In the genomic region with DNA sequence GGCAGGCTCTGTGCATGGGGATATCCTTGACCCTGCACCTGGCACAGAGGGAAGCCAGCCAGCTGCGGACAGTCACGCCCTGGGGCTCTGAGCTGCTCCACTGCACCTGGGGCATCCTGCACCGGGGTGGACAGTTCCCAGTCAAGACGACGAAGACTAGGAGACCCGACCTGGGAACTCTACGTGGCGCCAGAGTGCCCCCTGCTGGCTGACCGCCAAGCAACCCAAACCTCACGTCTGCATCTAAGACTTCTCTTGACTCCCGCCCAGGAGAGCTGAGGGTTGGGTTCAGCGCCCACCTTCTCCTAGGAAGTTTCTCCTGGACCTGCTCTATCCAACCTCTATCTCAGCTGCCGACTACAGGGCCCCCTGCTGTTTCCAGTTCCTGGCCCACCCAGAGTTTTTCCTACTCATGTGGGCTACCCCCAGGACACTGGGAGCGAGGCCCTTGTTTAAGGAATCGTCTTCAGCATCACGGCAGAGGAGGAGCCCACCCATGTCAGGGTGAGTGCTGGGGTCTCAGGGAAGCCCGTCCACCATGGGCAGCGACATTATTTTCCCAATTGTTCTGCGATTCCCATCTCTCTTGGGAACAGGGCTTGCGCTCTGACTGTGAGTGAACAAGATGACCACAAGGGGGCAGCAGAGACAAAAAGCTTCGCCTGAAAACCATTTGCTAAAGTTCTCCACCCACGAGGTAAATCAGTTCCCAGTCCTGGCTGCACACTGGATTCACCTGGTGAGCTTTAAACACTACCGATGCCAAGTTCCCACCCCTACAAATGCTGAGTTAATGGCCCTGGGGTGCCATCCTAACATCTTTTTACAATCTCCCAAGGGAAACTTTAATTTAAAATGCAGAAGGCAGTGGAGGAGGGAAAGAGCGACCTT, we compare ENCODE assay signal across 8 cellular contexts. TPM values are rescaled to one million over a fixed set of nuclear protein-coding genes. Genes with fewer than 3 reads are reported as not detected.
A peak's percentile ranks its signal among the peaks of the same experiment; 100 is the strongest.
DNase-seq lines count a peak whose midpoint lies in the region; ATAC-seq, FAIRE-seq and TF ChIP-seq lines count a peak whose summit lies in the region.

No MANE protein-coding gene starts in this region.

- no peak overlapping the region for H3K9ac ChIP-seq in HepG2 (ENCODE audit: insufficient read depth, low read depth, low read length)

- in situ Hi-C loops in HepG2 (cut with HindIII; ENCODE audit: extremely low pct_ligation_motif_present, low pct_unique_long_range_greater_than_20kb), result loop anchor here (5.0 kb wide), 1 partner anchor 90 kb away; no protein-coding TSS in a partner anchor

- no peaks in the 10 kb centered on the region for H3K79me2 ChIP-seq in HepG2 (ENCODE audit: insufficient read depth, low read length)

- H3K36me3 ChIP-seq in HepG2 (replicated peaks in 1 of 2; ENCODE audit: control insufficient read depth in 1 of 2, insufficient read depth in 2 of 2, low read length in 2 of 2), result no peaks in the 10 kb centered on the region

- DNase-seq in DMS53 (lab: John Stamatoyannopoulos, UW), result peak; percentile 79
- DNase-seq in NCI-H510A treated with DMSO at 0.1 percent for 48 hours (lab: John Stamatoyannopoulos, UW), result peak; percentile 58
- peak; percentile 76 for DNase-seq in activated CD4-positive, alpha-beta T cell treated with anti-CD3 and anti-CD28 coated beads, Interleukin-2, amount 10 ng/mL, durations not matched to agents 7 days and 5 days
- DNase-seq in dermis blood vessel endothelial cell, result peak; percentile 81
- peak; percentile 78 for DNase-seq in HepG2 (ENCODE audit: low spot score)
- DNase-seq in stimulated activated CD4-positive, alpha-beta T cell treated with anti-CD3 and anti-CD28 coated beads, Interleukin-4, amount 100 ng/mL, for 24 hours, result peak; percentile 75

- H3K27me3 Mint-ChIP-seq in activated CD4-positive, alpha-beta T cell treated with anti-CD3 and anti-CD28 coated beads, Interleukin-2, amount 10 ng/mL, durations not matched to agents 7 days and 5 days, result peaks cover 20% of the 10 kb centered on the region

- CTCF ChIA-PET in activated CD4-positive, alpha-beta T cell treated with anti-CD3 and anti-CD28 coated beads, Interleukin-2, amount 10 ng/mL, durations not matched to agents 7 days and 5 days (lab: Charles Lee), result interaction anchor here (0.7 to 3.6 kb wide), 10 partner anchors 10 to 198 kb away, joined by 3 to 21 read pairs (median 4); a partner anchor contains a TSS
- CTCF ChIA-PET in HepG2 (lab: Yijun Ruan, JAX; ENCODE audit: low intra/inter-chr PET ratio, low total read pairs), result interaction anchor here (1.3 to 2.4 kb wide), 9 partner anchors 10 to 233 kb away, joined by 4 to 53 read pairs (median 7); a partner anchor contains a TSS

- no TSS peak for BruUV-seq in HepG2 (replicated peaks; lab: Mats Ljungman, UMichigan)

- H2AFZ ChIP-seq in HepG2 (ENCODE audit: low read length), result no peak overlapping the region

- no peak overlapping the region for H3K4me3 Mint-ChIP-seq in activated CD4-positive, alpha-beta T cell treated with anti-CD3 and anti-CD28 coated beads, Interleukin-2, amount 10 ng/mL, durations not matched to agents 7 days and 5 days

- 0 out of 2 replicates have a peak, but pooled peaks cover 3% of the 10 kb centered on the region for H4K20me1 ChIP-seq in HepG2 (ENCODE audit: insufficient read depth, low read length)

- no peaks in the 10 kb centered on the region for H3K9me3 ChIP-seq in HepG2 (ENCODE audit: low read length)

- FAIRE-seq in HepG2 (lab: Jason Lieb, UNC), result peak; percentile 82

- ATAC-seq in HG02885 (IDR thresholded peaks at IDR 0.05; ENCODE audit: poor library complexity, unreplicated experiment) (peak; percentile 52), HepG2 (peak; percentile 90), HG02981 (IDR thresholded peaks at IDR 0.05; ENCODE audit: unreplicated experiment) (no peak)

- no peak overlapping the region for H3K27ac ChIP-seq in HepG2 (ENCODE audit: extremely low read length, insufficient read depth, low read length)

- no peaks in the 10 kb centered on the region for H3K9me3 Mint-ChIP-seq in activated CD4-positive, alpha-beta T cell treated with anti-CD3 and anti-CD28 coated beads, Interleukin-2, amount 10 ng/mL, durations not matched to agents 7 days and 5 days

- TF ChIP-seq EP300 in HepG2 (IDR thresholded peaks at IDR 0.05; ENCODE audit: low read depth in 2 of 2, low read length in 2 of 2) (no peak), HepG2 (CRISPR knock-in tag; IDR thresholded peaks at IDR 0.05; ENCODE audit: borderline replicate concordance) (no peak)

- intact Hi-C loops in HepG2 (cut with micrococcal nuclease; ENCODE audit: unreplicated experiment), result loop anchor here (1.0 to 5.0 kb wide), 5 partner anchors 10 to 140 kb away; no protein-coding TSS in a partner anchor

- TF ChIP-seq POLR2A in HepG2 (IDR thresholded peaks at IDR 0.05; ENCODE audit: insufficient read depth in 1 of 2, low read depth in 2 of 2, low read length in 2 of 2), result no peak

- peak overlapping the region; percentile 19; the same call in 1 of the 2 replicates for H3K4me2 ChIP-seq in HepG2 (ENCODE audit: low read depth, low read length)

- peaks cover 11% of the 10 kb centered on the region; the same call in 1 of the 2 replicates for H3K4me1 ChIP-seq in HepG2 (ENCODE audit: insufficient read depth, low read length)

- peak; percentile 55; the same call in 1 of the 2 replicates for TF ChIP-seq RAD21 in HepG2 (CRISPR knock-in tag; IDR thresholded peaks at IDR 0.05)

- no peaks in the 10 kb centered on the region for H3K36me3 Mint-ChIP-seq in activated CD4-positive, alpha-beta T cell treated with anti-CD3 and anti-CD28 coated beads, Interleukin-2, amount 10 ng/mL, durations not matched to agents 7 days and 5 days (ENCODE audit: low read depth)

- H3K4me3 ChIP-seq in HepG2 (replicated peaks in 1 of 3; ENCODE audit: insufficient read depth in 1 of 3, low read depth in 2 of 3, low read length in 3 of 3), result no peak overlapping the region

- 13% methylated on average over 16 of the region's 24 CpGs for WGBS in HepG2 (ENCODE audit: low lambda C conversion rate)

- H3K27ac Mint-ChIP-seq in activated CD4-positive, alpha-beta T cell treated with anti-CD3 and anti-CD28 coated beads, Interleukin-2, amount 10 ng/mL, durations not matched to agents 7 days and 5 days, result no peak overlapping the region

- peaks cover 2 to 56% of the 10 kb centered on the region in 2 experiments for H3K27me3 ChIP-seq in HepG2 (ENCODE audit: control insufficient read depth in 1 of 2, insufficient read depth in 2 of 2, low read length in 2 of 2)

- POLR2A ChIA-PET in activated CD4-positive, alpha-beta T cell treated with anti-CD3 and anti-CD28 coated beads, Interleukin-2, amount 10 ng/mL, durations not matched to agents 7 days and 5 days (lab: Charles Lee), result interaction anchor here (0.7 kb wide), 1 partner anchor 24 kb away, joined by 3 read pairs; no protein-coding TSS in a partner anchor
- POLR2A ChIA-PET in HepG2 (lab: Yijun Ruan, JAX), result interaction anchor here (1.2 kb wide), 1 partner anchor 14 kb away, joined by 5 read pairs; no protein-coding TSS in a partner anchor

- H3K4me1 Mint-ChIP-seq in activated CD4-positive, alpha-beta T cell treated with anti-CD3 and anti-CD28 coated beads, Interleukin-2, amount 10 ng/mL, durations not matched to agents 7 days and 5 days, result peaks cover 4% of the 10 kb centered on the region

- TF ChIP-seq CTCF in HepG2 (CRISPR knock-in tag; IDR thresholded peaks at IDR 0.05), result peak; percentile 90

RNA-seq across cellular contexts. Expression of a gene that starts 29.3 kb away (rescaled TPM):
- not detected for total RNA-seq in activated CD4-positive, alpha-beta T cell treated with anti-CD3 and anti-CD28 coated beads, Interleukin-2, amount 10 ng/mL, durations not matched to agents 7 days and 5 days
- not detected in 2 replicates for total RNA-seq in dermis blood vessel endothelial cell
- not detected in 2 replicates for total RNA-seq in HepG2 (2016; rRNA removed; fragmentation: Illumina TruSeq; extraction: Trizol)
- not detected in 2 replicates for total RNA-seq in HepG2 (2016; cell fraction: cytosol; rRNA removed; fragmentation: Illumina TruSeq; extraction: Trizol; ENCODE audit: low read depth)
- total RNA-seq in HepG2 (2016; cell fraction: insoluble cytoplasmic fraction; rRNA removed; fragmentation: Illumina TruSeq; extraction: Trizol), result not detected in 2 replicates
- not detected in 2 replicates for total RNA-seq in HepG2 (2016; cell fraction: membrane; rRNA removed; fragmentation: Illumina TruSeq; extraction: Trizol)
- total RNA-seq in HepG2 (2016; cell fraction: nucleus; rRNA removed; fragmentation: Illumina TruSeq; extraction: Trizol), result not detected in 2 replicates
- polyA plus RNA-seq in HepG2 (2011; rRNA removed), result not detected in 2 replicates
- polyA plus RNA-seq in HepG2 (2011; cell fraction: cytosol; rRNA removed), result not detected in 2 replicates
- polyA plus RNA-seq in HepG2 (2011; cell fraction: nucleus; rRNA removed), result 0.10 TPM in 1 of 2 replicates, not detected in the other
- polyA plus RNA-seq in HepG2 (2012), result not detected in 2 replicates
- not detected in 2 replicates for polyA plus RNA-seq in HepG2 (2016; cell fraction: cytosol; fragmentation: Illumina TruSeq; extraction: Trizol; ENCODE audit: low read depth)
- not detected in 2 replicates for polyA plus RNA-seq in HepG2 (2016; cell fraction: insoluble cytoplasmic fraction; fragmentation: Illumina TruSeq; extraction: Trizol; ENCODE audit: low read depth)
- polyA plus RNA-seq in HepG2 (2016; cell fraction: membrane; fragmentation: Illumina TruSeq; extraction: Trizol; ENCODE audit: low read depth), result not detected in 2 replicates
- polyA plus RNA-seq in HepG2 (2016; cell fraction: nucleus; fragmentation: Illumina TruSeq; extraction: Trizol; ENCODE audit: insufficient read depth, low read depth), result not detected in 2 replicates
- polyA minus RNA-seq in HepG2 (2011; rRNA and poly(A)+ RNA removed; ENCODE audit: low replicate concordance), result not detected in 2 replicates
- not detected in 2 replicates for polyA minus RNA-seq in HepG2 (2011; cell fraction: cytosol; rRNA and poly(A)+ RNA removed)
- polyA minus RNA-seq in HepG2 (2011; cell fraction: nucleus; rRNA and poly(A)+ RNA removed), result not detected in 2 replicates

RNA-seq across cellular contexts. Expression of a gene that starts 49.5 kb away (rescaled TPM):
- 1 to 10 TPM; 7.0 to 7.1 TPM for total RNA-seq in activated CD4-positive, alpha-beta T cell treated with anti-CD3 and anti-CD28 coated beads, Interleukin-2, amount 10 ng/mL, durations not matched to agents 7 days and 5 days
- total RNA-seq in dermis blood vessel endothelial cell, result 5.1 and 5.6 TPM in 2 replicates
- total RNA-seq in HepG2 (2016; rRNA removed; fragmentation: Illumina TruSeq; extraction: Trizol), result 12.2 and 14.0 TPM in 2 replicates
- total RNA-seq in HepG2 (2016; cell fraction: cytosol; rRNA removed; fragmentation: Illumina TruSeq; extraction: Trizol; ENCODE audit: low read depth), result 3.5 and 3.6 TPM in 2 replicates
- 13.3 and 16.5 TPM in 2 replicates for total RNA-seq in HepG2 (2016; cell fraction: insoluble cytoplasmic fraction; rRNA removed; fragmentation: Illumina TruSeq; extraction: Trizol)
- 10.1 and 11.2 TPM in 2 replicates for total RNA-seq in HepG2 (2016; cell fraction: membrane; rRNA removed; fragmentation: Illumina TruSeq; extraction: Trizol)
- 10.9 and 15.4 TPM in 2 replicates for total RNA-seq in HepG2 (2016; cell fraction: nucleus; rRNA removed; fragmentation: Illumina TruSeq; extraction: Trizol)
- 8.6 and 9.0 TPM in 2 replicates for polyA plus RNA-seq in HepG2 (2011; rRNA removed)
- polyA plus RNA-seq in HepG2 (2011; cell fraction: cytosol; rRNA removed), result 4.5 and 5.9 TPM in 2 replicates
- 20.0 and 26.0 TPM in 2 replicates for polyA plus RNA-seq in HepG2 (2011; cell fraction: nucleus; rRNA removed)
- 9.4 and 12.6 TPM in 2 replicates for polyA plus RNA-seq in HepG2 (2012)
- 3.0 and 4.3 TPM in 2 replicates for polyA plus RNA-seq in HepG2 (2016; cell fraction: cytosol; fragmentation: Illumina TruSeq; extraction: Trizol; ENCODE audit: low read depth)
- polyA plus RNA-seq in HepG2 (2016; cell fraction: insoluble cytoplasmic fraction; fragmentation: Illumina TruSeq; extraction: Trizol; ENCODE audit: low read depth), result 13.3 and 14.9 TPM in 2 replicates
- 6.6 and 7.5 TPM in 2 replicates for polyA plus RNA-seq in HepG2 (2016; cell fraction: membrane; fragmentation: Illumina TruSeq; extraction: Trizol; ENCODE audit: low read depth)
- 23.3 and 26.4 TPM in 2 replicates for polyA plus RNA-seq in HepG2 (2016; cell fraction: nucleus; fragmentation: Illumina TruSeq; extraction: Trizol; ENCODE audit: insufficient read depth, low read depth)
- polyA minus RNA-seq in HepG2 (2011; rRNA and poly(A)+ RNA removed; ENCODE audit: low replicate concordance), result 3.7 and 8.1 TPM in 2 replicates
- polyA minus RNA-seq in HepG2 (2011; cell fraction: cytosol; rRNA and poly(A)+ RNA removed), result 2.6 and 3.8 TPM in 2 replicates
- polyA minus RNA-seq in HepG2 (2011; cell fraction: nucleus; rRNA and poly(A)+ RNA removed), result 14.2 and 15.2 TPM in 2 replicates

RNA-seq across cellular contexts. Expression of a gene that starts 54.0 kb away (rescaled TPM):
- total RNA-seq in activated CD4-positive, alpha-beta T cell treated with anti-CD3 and anti-CD28 coated beads, Interleukin-2, amount 10 ng/mL, durations not matched to agents 7 days and 5 days, result not detected
- total RNA-seq in dermis blood vessel endothelial cell (not detected in 2 replicates), HepG2 (2016; rRNA removed; fragmentation: Illumina TruSeq; extraction: Trizol) (0.22 and 0.40 TPM in 2 replicates)
- total RNA-seq in HepG2 (2016; cell fraction: cytosol; rRNA removed; fragmentation: Illumina TruSeq; extraction: Trizol; ENCODE audit: low read depth), result not detected in 2 replicates
- total RNA-seq in HepG2 (2016; cell fraction: insoluble cytoplasmic fraction; rRNA removed; fragmentation: Illumina TruSeq; extraction: Trizol), result 0.19 TPM in 1 of 2 replicates, not detected in the other
- total RNA-seq in HepG2 (2016; cell fraction: membrane; rRNA removed; fragmentation: Illumina TruSeq; extraction: Trizol), result 0.22 TPM in 1 of 2 replicates, not detected in the other
- not detected in 2 replicates for total RNA-seq in HepG2 (2016; cell fraction: nucleus; rRNA removed; fragmentation: Illumina TruSeq; extraction: Trizol)
- 0.20 and 0.37 TPM in 2 replicates for polyA plus RNA-seq in HepG2 (2011; rRNA removed)
- 0.12 and 0.18 TPM in 2 replicates for polyA plus RNA-seq in HepG2 (2011; cell fraction: cytosol; rRNA removed)
- polyA plus RNA-seq in HepG2 (2011; cell fraction: nucleus; rRNA removed), result 0.17 TPM in 1 of 2 replicates, not detected in the other
- polyA plus RNA-seq in HepG2 (2012), result 0.13 TPM in 1 of 2 replicates, not detected in the other
- polyA plus RNA-seq in HepG2 (2016; cell fraction: cytosol; fragmentation: Illumina TruSeq; extraction: Trizol; ENCODE audit: low read depth), result 0.14 and 0.27 TPM in 2 replicates
- 0.28 and 0.53 TPM in 2 replicates for polyA plus RNA-seq in HepG2 (2016; cell fraction: insoluble cytoplasmic fraction; fragmentation: Illumina TruSeq; extraction: Trizol; ENCODE audit: low read depth)
- 0.15 and 0.26 TPM in 2 replicates for polyA plus RNA-seq in HepG2 (2016; cell fraction: membrane; fragmentation: Illumina TruSeq; extraction: Trizol; ENCODE audit: low read depth)
- 0.79 TPM in 1 of 2 replicates, not detected in the other for polyA plus RNA-seq in HepG2 (2016; cell fraction: nucleus; fragmentation: Illumina TruSeq; extraction: Trizol; ENCODE audit: insufficient read depth, low read depth)
- polyA minus RNA-seq in HepG2 (2011; rRNA and poly(A)+ RNA removed; ENCODE audit: low replicate concordance), result not detected in 2 replicates
- not detected in 2 replicates for polyA minus RNA-seq in HepG2 (2011; cell fraction: cytosol; rRNA and poly(A)+ RNA removed)
- not detected in 2 replicates for polyA minus RNA-seq in HepG2 (2011; cell fraction: nucleus; rRNA and poly(A)+ RNA removed)
